3 cellular contexts compared by ENCODE assay signal in the genomic region with DNA sequence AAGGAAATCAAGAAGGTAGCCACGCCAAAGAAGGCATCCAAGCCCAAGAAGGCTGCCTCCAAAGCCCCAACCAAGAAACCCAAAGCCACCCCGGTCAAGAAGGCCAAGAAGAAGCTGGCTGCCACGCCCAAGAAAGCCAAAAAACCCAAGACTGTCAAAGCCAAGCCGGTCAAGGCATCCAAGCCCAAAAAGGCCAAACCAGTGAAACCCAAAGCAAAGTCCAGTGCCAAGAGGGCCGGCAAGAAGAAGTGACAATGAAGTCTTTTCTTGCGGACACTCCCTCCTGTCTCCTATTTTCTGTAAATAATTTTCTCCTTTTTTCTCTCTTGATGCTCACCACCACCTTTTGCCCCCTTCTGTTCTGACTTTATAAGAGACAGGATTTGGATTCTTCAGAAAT.
A peak's percentile ranks its signal among the peaks of the same experiment; 100 is the strongest.
TF ChIP-seq lines count a peak whose summit lies in the region.

No MANE protein-coding gene starts in this region.

TF ChIP-seq in A549, 52 proteins besides CTCF, POLR2A, EP300 and RAD21 (continued from another document):
- TF ChIP-seq, protein P1, sequence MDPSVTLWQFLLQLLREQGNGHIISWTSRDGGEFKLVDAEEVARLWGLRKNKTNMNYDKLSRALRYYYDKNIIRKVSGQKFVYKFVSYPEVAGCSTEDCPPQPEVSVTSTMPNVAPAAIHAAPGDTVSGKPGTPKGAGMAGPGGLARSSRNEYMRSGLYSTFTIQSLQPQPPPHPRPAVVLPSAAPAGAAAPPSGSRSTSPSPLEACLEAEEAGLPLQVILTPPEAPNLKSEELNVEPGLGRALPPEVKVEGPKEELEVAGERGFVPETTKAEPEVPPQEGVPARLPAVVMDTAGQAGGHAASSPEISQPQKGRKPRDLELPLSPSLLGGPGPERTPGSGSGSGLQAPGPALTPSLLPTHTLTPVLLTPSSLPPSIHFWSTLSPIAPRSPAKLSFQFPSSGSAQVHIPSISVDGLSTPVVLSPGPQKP (IDR thresholded peaks at IDR 0.05; ENCODE audit: low read depth, low read length) = no peak
- TF ChIP-seq EHF (CRISPR knock-in tag; IDR thresholded peaks at IDR 0.05) (no peak), PHF8 (IDR thresholded peaks at IDR 0.05; ENCODE audit: borderline replicate concordance, low read depth) (no peak), RARB (CRISPR knock-in tag; IDR thresholded peaks at IDR 0.05) (no peak)

TF ChIP-seq in WTC11, 78 proteins besides CTCF, POLR2A, EP300 and RAD21 (continued from another document and continues in another):
- TF ChIP-seq ZBTB43 (CRISPR knock-in tag; IDR thresholded peaks at IDR 0.05) (no peak), NR2C2 (CRISPR knock-in tag; IDR thresholded peaks at IDR 0.05) (no peak), ZNF396 (CRISPR knock-in tag; IDR thresholded peaks at IDR 0.05; ENCODE audit: borderline replicate concordance) (no peak), ERG (CRISPR knock-in tag; IDR thresholded peaks at IDR 0.05) (no peak), ZNF281 (CRISPR knock-in tag; IDR thresholded peaks at IDR 0.05) (no peak), NR1H2 (CRISPR knock-in tag; IDR thresholded peaks at IDR 0.05) (no peak)
- TF ChIP-seq, protein P2, sequence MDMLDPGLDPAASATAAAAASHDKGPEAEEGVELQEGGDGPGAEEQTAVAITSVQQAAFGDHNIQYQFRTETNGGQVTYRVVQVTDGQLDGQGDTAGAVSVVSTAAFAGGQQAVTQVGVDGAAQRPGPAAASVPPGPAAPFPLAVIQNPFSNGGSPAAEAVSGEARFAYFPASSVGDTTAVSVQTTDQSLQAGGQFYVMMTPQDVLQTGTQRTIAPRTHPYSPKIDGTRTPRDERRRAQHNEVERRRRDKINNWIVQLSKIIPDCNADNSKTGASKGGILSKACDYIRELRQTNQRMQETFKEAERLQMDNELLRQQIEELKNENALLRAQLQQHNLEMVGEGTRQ (CRISPR knock-in tag; IDR thresholded peaks at IDR 0.05) = no peak
- TF ChIP-seq, protein P3, sequence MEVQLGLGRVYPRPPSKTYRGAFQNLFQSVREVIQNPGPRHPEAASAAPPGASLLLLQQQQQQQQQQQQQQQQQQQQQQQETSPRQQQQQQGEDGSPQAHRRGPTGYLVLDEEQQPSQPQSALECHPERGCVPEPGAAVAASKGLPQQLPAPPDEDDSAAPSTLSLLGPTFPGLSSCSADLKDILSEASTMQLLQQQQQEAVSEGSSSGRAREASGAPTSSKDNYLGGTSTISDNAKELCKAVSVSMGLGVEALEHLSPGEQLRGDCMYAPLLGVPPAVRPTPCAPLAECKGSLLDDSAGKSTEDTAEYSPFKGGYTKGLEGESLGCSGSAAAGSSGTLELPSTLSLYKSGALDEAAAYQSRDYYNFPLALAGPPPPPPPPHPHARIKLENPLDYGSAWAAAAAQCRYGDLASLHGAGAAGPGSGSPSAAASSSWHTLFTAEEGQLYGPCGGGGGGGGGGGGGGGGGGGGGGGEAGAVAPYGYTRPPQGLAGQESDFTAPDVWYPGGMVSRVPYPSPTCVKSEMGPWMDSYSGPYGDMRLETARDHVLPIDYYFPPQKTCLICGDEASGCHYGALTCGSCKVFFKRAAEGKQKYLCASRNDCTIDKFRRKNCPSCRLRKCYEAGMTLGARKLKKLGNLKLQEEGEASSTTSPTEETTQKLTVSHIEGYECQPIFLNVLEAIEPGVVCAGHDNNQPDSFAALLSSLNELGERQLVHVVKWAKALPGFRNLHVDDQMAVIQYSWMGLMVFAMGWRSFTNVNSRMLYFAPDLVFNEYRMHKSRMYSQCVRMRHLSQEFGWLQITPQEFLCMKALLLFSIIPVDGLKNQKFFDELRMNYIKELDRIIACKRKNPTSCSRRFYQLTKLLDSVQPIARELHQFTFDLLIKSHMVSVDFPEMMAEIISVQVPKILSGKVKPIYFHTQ (CRISPR knock-in tag; IDR thresholded peaks at IDR 0.05) = no peak
- TF ChIP-seq, protein P4, sequence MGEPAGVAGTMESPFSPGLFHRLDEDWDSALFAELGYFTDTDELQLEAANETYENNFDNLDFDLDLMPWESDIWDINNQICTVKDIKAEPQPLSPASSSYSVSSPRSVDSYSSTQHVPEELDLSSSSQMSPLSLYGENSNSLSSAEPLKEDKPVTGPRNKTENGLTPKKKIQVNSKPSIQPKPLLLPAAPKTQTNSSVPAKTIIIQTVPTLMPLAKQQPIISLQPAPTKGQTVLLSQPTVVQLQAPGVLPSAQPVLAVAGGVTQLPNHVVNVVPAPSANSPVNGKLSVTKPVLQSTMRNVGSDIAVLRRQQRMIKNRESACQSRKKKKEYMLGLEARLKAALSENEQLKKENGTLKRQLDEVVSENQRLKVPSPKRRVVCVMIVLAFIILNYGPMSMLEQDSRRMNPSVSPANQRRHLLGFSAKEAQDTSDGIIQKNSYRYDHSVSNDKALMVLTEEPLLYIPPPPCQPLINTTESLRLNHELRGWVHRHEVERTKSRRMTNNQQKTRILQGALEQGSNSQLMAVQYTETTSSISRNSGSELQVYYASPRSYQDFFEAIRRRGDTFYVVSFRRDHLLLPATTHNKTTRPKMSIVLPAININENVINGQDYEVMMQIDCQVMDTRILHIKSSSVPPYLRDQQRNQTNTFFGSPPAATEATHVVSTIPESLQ (CRISPR knock-in tag; IDR thresholded peaks at IDR 0.05) = no peak

TF ChIP-seq in liver, 16 proteins besides CTCF, POLR2A, EP300 and RAD21 (continued from another document):
- TF ChIP-seq, protein P5, sequence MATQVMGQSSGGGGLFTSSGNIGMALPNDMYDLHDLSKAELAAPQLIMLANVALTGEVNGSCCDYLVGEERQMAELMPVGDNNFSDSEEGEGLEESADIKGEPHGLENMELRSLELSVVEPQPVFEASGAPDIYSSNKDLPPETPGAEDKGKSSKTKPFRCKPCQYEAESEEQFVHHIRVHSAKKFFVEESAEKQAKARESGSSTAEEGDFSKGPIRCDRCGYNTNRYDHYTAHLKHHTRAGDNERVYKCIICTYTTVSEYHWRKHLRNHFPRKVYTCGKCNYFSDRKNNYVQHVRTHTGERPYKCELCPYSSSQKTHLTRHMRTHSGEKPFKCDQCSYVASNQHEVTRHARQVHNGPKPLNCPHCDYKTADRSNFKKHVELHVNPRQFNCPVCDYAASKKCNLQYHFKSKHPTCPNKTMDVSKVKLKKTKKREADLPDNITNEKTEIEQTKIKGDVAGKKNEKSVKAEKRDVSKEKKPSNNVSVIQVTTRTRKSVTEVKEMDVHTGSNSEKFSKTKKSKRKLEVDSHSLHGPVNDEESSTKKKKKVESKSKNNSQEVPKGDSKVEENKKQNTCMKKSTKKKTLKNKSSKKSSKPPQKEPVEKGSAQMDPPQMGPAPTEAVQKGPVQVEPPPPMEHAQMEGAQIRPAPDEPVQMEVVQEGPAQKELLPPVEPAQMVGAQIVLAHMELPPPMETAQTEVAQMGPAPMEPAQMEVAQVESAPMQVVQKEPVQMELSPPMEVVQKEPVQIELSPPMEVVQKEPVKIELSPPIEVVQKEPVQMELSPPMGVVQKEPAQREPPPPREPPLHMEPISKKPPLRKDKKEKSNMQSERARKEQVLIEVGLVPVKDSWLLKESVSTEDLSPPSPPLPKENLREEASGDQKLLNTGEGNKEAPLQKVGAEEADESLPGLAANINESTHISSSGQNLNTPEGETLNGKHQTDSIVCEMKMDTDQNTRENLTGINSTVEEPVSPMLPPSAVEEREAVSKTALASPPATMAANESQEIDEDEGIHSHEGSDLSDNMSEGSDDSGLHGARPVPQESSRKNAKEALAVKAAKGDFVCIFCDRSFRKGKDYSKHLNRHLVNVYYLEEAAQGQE (IDR thresholded peaks at IDR 0.05) = no peak
- TF ChIP-seq HNF4G (IDR thresholded peaks at IDR 0.05) (no peak), HNF4A (conservative IDR thresholded peaks at IDR 0.05) (peak in 1 of 2 donors; percentile 33)
